11 cellular contexts compared by ENCODE assay signal in genomic region chrX:46627700-46628405, GRCh38. TPM values are rescaled to one million over a fixed set of nuclear protein-coding genes. Genes with fewer than 3 reads are reported as not detected.
DNase-seq lines count a peak whose midpoint lies in the region; ATAC-seq, FAIRE-seq and TF ChIP-seq lines count a peak whose summit lies in the region.
"Had no signal": no experiment of that assay in that cellular context is flagged by ENCODE, and none has a peak within 500 bp of the region (broad histone marks: within the 10 kb centered on the region; RNA-seq: fewer than 3 reads in every experiment).

No MANE protein-coding gene starts in this region.

- H3F3A ChIP-seq in GM23338 (replicated peaks; ENCODE audit: low read depth) = no peaks in the 10 kb centered on the region

- no peaks in the 10 kb centered on the region for H3K9me2 ChIP-seq in GM23338 (ENCODE audit: insufficient read depth)

- no peak for DNase-seq in GM18507 (ENCODE audit: extremely low spot score, insufficient read length, low read depth)
- no peak for DNase-seq in GM23338 (ENCODE audit: low spot score)
- no peak for DNase-seq in WTC11 (ENCODE audit: low spot score)
- no peak for DNase-seq in naive thymus-derived CD4-positive, alpha-beta T cell
- DNase-seq in iPS-NIHi11 (ENCODE audit: low spot score) = no peak
- DNase-seq in kidney = no peak
- DNase-seq in HT-29 (ENCODE audit: low spot score) = no peak
- no peak for DNase-seq in chondrocyte (ENCODE audit: low spot score)
- DNase-seq: NCI-H226, WERI-Rb-1 had no signal

- H3K9ac ChIP-seq in kidney (ENCODE audit: low read length in 2 of 2) = no peak overlapping the region

- POLR2A ChIA-PET in WTC11 (lab: Charles Lee) = no interaction called here
- POLR2A ChIA-PET in naive thymus-derived CD4-positive, alpha-beta T cell (lab: Charles Lee) = no interaction called here

- no peaks in the 10 kb centered on the region for H3K27me3 ChIP-seq in GM23338 (ENCODE audit: insufficient read depth)
- no peaks in the 10 kb centered on the region for H3K27me3 ChIP-seq in naive thymus-derived CD4-positive, alpha-beta T cell (ENCODE audit: control insufficient read depth in 2 of 2, insufficient read depth in 2 of 2, low read length in 2 of 2)

- peaks cover 30% of the 10 kb centered on the region for H3K36me3 Mint-ChIP-seq in GM23338 (ENCODE audit: low read depth)
- H3K36me3 Mint-ChIP-seq in WTC11 = peaks cover 23% of the 10 kb centered on the region
- peaks cover 0 to 12% (median 3%) of the 10 kb centered on the region in 5 donors for H3K36me3 Mint-ChIP-seq in naive thymus-derived CD4-positive, alpha-beta T cell
- no peaks in the 10 kb centered on the region for H3K36me3 Mint-ChIP-seq in chondrocyte (ENCODE audit: low read depth)

- CTCF ChIA-PET in WTC11 (lab: Charles Lee) = no interaction called here
- CTCF ChIA-PET in naive thymus-derived CD4-positive, alpha-beta T cell (lab: Charles Lee) = no interaction called here

- H3K27me3 Mint-ChIP-seq in GM23338 (ENCODE audit: insufficient read depth, low read depth, poor library complexity) (peaks cover 3% of the 10 kb centered on the region), WTC11 (ENCODE audit: low read depth) (no peaks in the 10 kb centered on the region), chondrocyte (ENCODE audit: low read depth) (no peaks in the 10 kb centered on the region)
- H3K27me3 Mint-ChIP-seq in naive thymus-derived CD4-positive, alpha-beta T cell = peaks cover 0 to 2% (median 0%) of the 10 kb centered on the region in 5 donors

- H3K9me3 ChIP-seq in naive thymus-derived CD4-positive, alpha-beta T cell (ENCODE audit: control insufficient read depth in 2 of 3, low read length in 3 of 3) = no peaks in the 10 kb centered on the region
- no peaks in the 10 kb centered on the region for H3K9me3 ChIP-seq in kidney (ENCODE audit: control insufficient read depth in 1 of 2, low read length in 2 of 2)

- FAIRE-seq in GM18507 (lab: Jason Lieb, UNC) (peak; percentile 47), kidney (lab: Jason Lieb, UNC) (no peak)

- peak overlapping the region; percentile 40 for H3K27ac Mint-ChIP-seq in GM23338
- H3K27ac Mint-ChIP-seq in WTC11 = peak overlapping the region; percentile 85
- peak overlapping the region in 1 of 9 donors; percentile 92 for H3K27ac Mint-ChIP-seq in naive thymus-derived CD4-positive, alpha-beta T cell
- H3K27ac Mint-ChIP-seq in chondrocyte (ENCODE audit: unreplicated experiment) = no peak overlapping the region

- intact Hi-C loops in naive thymus-derived CD4-positive, alpha-beta T cell (cut with micrococcal nuclease) = loop anchor here in 1 of 2 donors (1.0 to 2.0 kb wide), 2 partner anchors 17 to 55 kb away; partner anchors contain the start of gene CHST7
- intact Hi-C loops in kidney (cut with DNase I) = no loop called here

- ATAC-seq in GM23338 (no peak), WTC11 (no peak)
- peak; percentile 16 for ATAC-seq in naive thymus-derived CD4-positive, alpha-beta T cell

- H3K79me2 ChIP-seq in GM23338 (replicated peaks; ENCODE audit: insufficient read depth) = no peaks in the 10 kb centered on the region

- H3K4me3 ChIP-seq in GM23338 = no peak overlapping the region
- no peak overlapping the region for H3K4me3 ChIP-seq in naive thymus-derived CD4-positive, alpha-beta T cell (ENCODE audit: low read length)
- H3K4me3 ChIP-seq in kidney (ENCODE audit: low read length in 2 of 2) = no peak overlapping the region
- H3K4me3 ChIP-seq: lung had no signal

- H3K4me2 ChIP-seq in GM23338 = no peak overlapping the region

- peaks cover 24% of the 10 kb centered on the region for H3K4me1 Mint-ChIP-seq in GM23338
- H3K4me1 Mint-ChIP-seq in WTC11 = peaks cover 23% of the 10 kb centered on the region
- H3K4me1 Mint-ChIP-seq in naive thymus-derived CD4-positive, alpha-beta T cell = peaks cover 0 to 41% (median 9%) of the 10 kb centered on the region in 7 donors
- peaks cover 10% of the 10 kb centered on the region for H3K4me1 Mint-ChIP-seq in chondrocyte (ENCODE audit: low read depth)

- no peaks in the 10 kb centered on the region for H3K9me3 Mint-ChIP-seq in GM23338
- H3K9me3 Mint-ChIP-seq in WTC11 = no peaks in the 10 kb centered on the region
- H3K9me3 Mint-ChIP-seq in naive thymus-derived CD4-positive, alpha-beta T cell = no peaks in the 10 kb centered on the region
- peaks cover 4% of the 10 kb centered on the region for H3K9me3 Mint-ChIP-seq in chondrocyte (ENCODE audit: low read depth)

- H3K4me1 ChIP-seq in GM23338 (ENCODE audit: insufficient read depth) (peaks cover 11% of the 10 kb centered on the region; the same call in 1 of the 2 replicates), kidney (ENCODE audit: control insufficient read depth in 1 of 2, insufficient read depth in 1 of 2, low read depth in 1 of 2, low read length in 2 of 2) (peaks cover 0 to 3% of the 10 kb centered on the region in 2 donors)
- H3K4me1 ChIP-seq in naive thymus-derived CD4-positive, alpha-beta T cell (ENCODE audit: control insufficient read depth in 2 of 2, insufficient read depth in 2 of 2, low read length in 2 of 2) = peaks cover 0 to 6% of the 10 kb centered on the region in 2 donors

- no peak overlapping the region for H3K4me3 Mint-ChIP-seq in GM23338
- no peak overlapping the region for H3K4me3 Mint-ChIP-seq in WTC11
- peak overlapping the region in 1 of 10 donors; percentile 76 for H3K4me3 Mint-ChIP-seq in naive thymus-derived CD4-positive, alpha-beta T cell
- H3K4me3 Mint-ChIP-seq in chondrocyte (ENCODE audit: unreplicated experiment) = no peak overlapping the region

- TF ChIP-seq CTCF in GM23338 (conservative IDR thresholded peaks at IDR 0.05; ENCODE audit: low read depth in 2 of 2) (no peak), WTC11 (IDR thresholded peaks at IDR 0.05) (no peak), kidney (IDR thresholded peaks at IDR 0.05; ENCODE audit: borderline replicate concordance, extremely low read depth, insufficient read depth) (no peak), chondrocyte (IDR thresholded peaks at IDR 0.05) (no peak)

- H2AFZ ChIP-seq in GM23338 = no peak overlapping the region

- H3K27ac ChIP-seq in GM23338 (ENCODE audit: low read depth) (no peak overlapping the region), kidney (ENCODE audit: low read depth in 2 of 2, low read length in 2 of 2) (no peak overlapping the region)
- no peak overlapping the region for H3K27ac ChIP-seq in naive thymus-derived CD4-positive, alpha-beta T cell (ENCODE audit: low read depth, low read length)
- H3K27ac ChIP-seq: WERI-Rb-1 had no signal

- H3K36me3 ChIP-seq in GM23338 (ENCODE audit: insufficient read depth) = no peaks in the 10 kb centered on the region
- no peaks in the 10 kb centered on the region for H3K36me3 ChIP-seq in naive thymus-derived CD4-positive, alpha-beta T cell (ENCODE audit: control insufficient read depth in 2 of 3, insufficient read depth in 3 of 3, low read length in 3 of 3)
- H3K36me3 ChIP-seq in kidney (ENCODE audit: control insufficient read depth in 1 of 2, insufficient read depth in 2 of 2, low read length in 2 of 2) = no peaks in the 10 kb centered on the region
- H3K36me3 ChIP-seq: WERI-Rb-1 had no signal

- no peaks in the 10 kb centered on the region for H4K20me1 ChIP-seq in GM23338 (replicated peaks; ENCODE audit: insufficient read depth)

TF ChIP-seq in GM23338, 12 proteins besides CTCF, POLR2A, EP300 and RAD21 (continues in another document):
- no peak for TF ChIP-seq ETS1 (IDR thresholded peaks at IDR 0.05)
- no peak for TF ChIP-seq STAT1 (IDR thresholded peaks at IDR 0.05; ENCODE audit: unreplicated experiment)

TF ChIP-seq in WTC11, 78 proteins besides CTCF, POLR2A, EP300 and RAD21:
- TF ChIP-seq MXD4 (CRISPR knock-in tag; IDR thresholded peaks at IDR 0.05; ENCODE audit: borderline replicate concordance) (no peak), ZNF138 (CRISPR knock-in tag; conservative IDR thresholded peaks at IDR 0.05) (no peak)
TF ChIP-seq in WTC11: peak in this region for 0.

RNA-seq across cellular contexts. Expression of gene CHST7, which starts 54.3 kb away (rescaled TPM):
- total RNA-seq in GM23338 (2014; rRNA removed; shearing (Covaris generic)) = 23.9 and 27.2 TPM in 2 replicates
- polyA plus RNA-seq in GM23338 (2016; fragmentation: Nextera tagmentation; extraction: Ambion mirVana) = 7.6 and 8.7 TPM in 2 replicates
- 17.0 to 19.6 TPM (median 18.5 TPM) in 3 replicates for total RNA-seq in WTC11 (2021)
- 1 to 10 TPM; 2.1 to 7.2 (median 2.3) TPM for total RNA-seq in naive thymus-derived CD4-positive, alpha-beta T cell
- 1 to 10 TPM; 3.0 to 3.1 TPM for polyA plus RNA-seq in naive thymus-derived CD4-positive, alpha-beta T cell
- total RNA-seq in kidney = 9.0 TPM
- polyA plus RNA-seq in kidney (ENCODE audit: insufficient read depth, low read depth, low replicate concordance) = 2.0 TPM
- 0.89 and 2.3 TPM in 2 replicates for total RNA-seq in HT-29 (2014; rRNA removed; shearing (Covaris generic))
- 6.5 to 11.7 TPM (median 7.0 TPM) in 3 replicates for total RNA-seq in chondrocyte
